In the genomic region with DNA sequence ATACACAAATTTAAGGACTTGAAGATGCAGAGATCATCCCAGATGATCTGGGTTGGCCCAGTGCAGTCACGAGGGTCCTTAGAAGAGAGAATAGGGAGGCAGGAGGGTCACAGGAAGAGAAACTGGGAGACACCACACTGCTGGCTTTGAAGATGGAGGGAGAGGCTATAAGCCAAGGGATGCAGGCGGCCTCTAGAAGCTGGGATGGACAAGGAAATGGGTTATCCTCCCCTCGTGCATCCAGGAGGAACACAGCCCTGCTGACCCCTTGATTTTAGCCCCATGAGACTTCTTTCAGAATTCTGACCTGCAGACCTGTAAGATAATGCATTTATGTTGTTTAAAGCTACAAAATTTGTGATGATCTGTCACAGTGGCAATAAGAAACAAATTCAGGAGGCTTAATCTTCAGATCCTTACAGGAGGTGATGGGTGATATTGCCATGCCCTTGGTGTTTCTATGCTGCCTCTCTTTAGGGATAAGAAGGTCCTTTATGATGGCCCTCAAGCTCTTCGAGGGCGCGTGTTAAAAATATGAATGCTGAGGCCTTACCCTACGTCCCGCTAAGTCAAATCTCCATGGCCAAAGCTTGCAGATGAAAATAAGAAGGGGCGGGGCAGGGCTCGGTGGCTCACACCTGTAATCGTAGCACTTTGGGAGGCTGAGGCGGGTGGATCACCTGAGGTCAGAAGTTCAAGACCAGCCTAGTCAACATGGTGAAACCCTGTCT, we compare ENCODE assay signal across 24 cellular contexts. TPM values are rescaled to one million over a fixed set of nuclear protein-coding genes. Genes with fewer than 3 reads are reported as not detected.
"Had no signal": no experiment of that assay in that cellular context is flagged by ENCODE, and none has a peak within 500 bp of the region (broad histone marks: within the 10 kb centered on the region; RNA-seq: fewer than 3 reads in every experiment).

No MANE protein-coding gene starts in this region.

- DNase-seq: Kasumi-1, MM.1S, NCI-H1092 treated with DMSO at 0.1 percent for 48 hours, NCI-H1436, NCI-H187, NCI-H2029, NCI-H2081 treated with DMSO at 0.1 percent for 48 hours, NCI-H2171, NCI-H226, NCI-H446, NCI-H510A, NCI-H524 treated with DMSO at 0.1 percent for 48 hours, NCI-H69, NCI-H774, Right ventricle myocardium superior, RPMI8226, SIG-M5 had no signal

- H3K27ac ChIP-seq: KMS-11, SJSA1, SK-N-MC had no signal

- H3K4me2 ChIP-seq: KMS-11 had no signal

- H3K9me3 ChIP-seq: SJSA1 had no signal

- H3K27me3 ChIP-seq: SJSA1 had no signal

- H3K36me3 ChIP-seq: SJSA1 had no signal

- H3K9me3 Mint-ChIP-seq: IgD-negative memory B cell had no signal

- H3K4me3 ChIP-seq: K562, SJSA1, SK-N-MC had no signal

- H3K9ac ChIP-seq: KMS-11 had no signal

- ATAC-seq: K562 had no signal

RNA-seq across cellular contexts. Expression of a gene that starts 1.5 kb away (rescaled TPM):
- total RNA-seq: HT1080, K562, M059J, Right ventricle myocardium superior, SJSA1 had no signal
- polyA plus RNA-seq: IgD-negative memory B cell, K562 had no signal

RNA-seq across cellular contexts. Expression of a gene that starts 3.4 kb away (rescaled TPM):
- total RNA-seq: HT1080, K562, M059J, Right ventricle myocardium superior, SJSA1 had no signal
- polyA plus RNA-seq: IgD-negative memory B cell, K562 had no signal

RNA-seq across cellular contexts. Expression of a gene that starts 4.3 kb away (rescaled TPM):
- total RNA-seq: HT1080, K562, M059J, Right ventricle myocardium superior, SJSA1 had no signal
- polyA plus RNA-seq: IgD-negative memory B cell, K562 had no signal

RNA-seq across cellular contexts. Expression of a gene that starts 8.6 kb away (rescaled TPM):
- total RNA-seq: HT1080, K562, M059J, Right ventricle myocardium superior, SJSA1 had no signal
- polyA plus RNA-seq: IgD-negative memory B cell, K562 had no signal
